1 cellular context compared by ENCODE assay signal in the genomic region with DNA sequence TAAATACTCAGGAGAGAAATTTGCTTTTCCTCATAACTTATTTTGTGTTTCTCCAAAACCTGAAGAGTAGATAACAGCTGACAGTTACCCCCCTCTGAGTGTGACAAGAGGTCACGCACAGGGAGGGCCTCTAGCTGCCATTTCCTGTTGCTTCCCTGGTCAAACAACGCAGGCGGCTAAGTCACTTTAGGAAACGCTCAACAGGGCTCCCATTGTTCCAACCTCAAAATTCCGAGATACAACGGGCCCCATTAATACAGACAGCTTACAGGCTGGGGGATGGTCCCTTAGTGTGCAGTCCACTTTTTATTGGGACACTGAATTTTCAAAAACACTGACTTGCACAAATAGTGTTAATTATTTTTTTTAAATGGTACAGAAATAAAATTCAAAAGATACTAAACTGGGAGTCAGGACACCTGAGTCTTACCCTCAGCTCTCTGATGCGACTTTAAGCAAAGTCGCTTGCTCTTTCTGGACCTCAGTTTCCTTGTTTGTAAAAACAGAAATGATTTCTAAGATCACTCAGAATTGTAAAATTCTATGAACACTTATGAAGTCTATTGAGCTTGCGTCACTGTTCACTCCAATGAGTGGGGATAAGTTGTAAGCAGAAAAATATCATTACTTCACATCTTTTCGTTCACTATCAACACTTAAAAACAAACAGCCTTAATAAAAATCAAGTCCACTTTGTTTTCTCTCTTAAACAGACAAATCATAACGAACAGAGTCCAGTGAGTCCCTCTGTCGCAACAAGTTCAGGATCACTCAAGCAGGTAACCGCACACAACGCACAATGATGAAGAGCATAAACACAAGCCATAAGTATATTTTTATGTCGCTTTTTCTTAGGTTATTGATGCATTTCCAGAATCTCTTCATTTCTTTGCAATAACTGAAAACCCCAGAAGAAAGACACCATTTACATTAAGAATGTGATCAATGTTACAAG.
A peak's percentile ranks its signal among the peaks of the same experiment; 100 is the strongest.
TF ChIP-seq lines count a peak whose summit lies in the region.

No MANE protein-coding gene starts in this region.

TF ChIP-seq in HepG2, 621 proteins besides CTCF, POLR2A, EP300 and RAD21 (continued from another document and continues in another):
- TF ChIP-seq, protein P1, sequence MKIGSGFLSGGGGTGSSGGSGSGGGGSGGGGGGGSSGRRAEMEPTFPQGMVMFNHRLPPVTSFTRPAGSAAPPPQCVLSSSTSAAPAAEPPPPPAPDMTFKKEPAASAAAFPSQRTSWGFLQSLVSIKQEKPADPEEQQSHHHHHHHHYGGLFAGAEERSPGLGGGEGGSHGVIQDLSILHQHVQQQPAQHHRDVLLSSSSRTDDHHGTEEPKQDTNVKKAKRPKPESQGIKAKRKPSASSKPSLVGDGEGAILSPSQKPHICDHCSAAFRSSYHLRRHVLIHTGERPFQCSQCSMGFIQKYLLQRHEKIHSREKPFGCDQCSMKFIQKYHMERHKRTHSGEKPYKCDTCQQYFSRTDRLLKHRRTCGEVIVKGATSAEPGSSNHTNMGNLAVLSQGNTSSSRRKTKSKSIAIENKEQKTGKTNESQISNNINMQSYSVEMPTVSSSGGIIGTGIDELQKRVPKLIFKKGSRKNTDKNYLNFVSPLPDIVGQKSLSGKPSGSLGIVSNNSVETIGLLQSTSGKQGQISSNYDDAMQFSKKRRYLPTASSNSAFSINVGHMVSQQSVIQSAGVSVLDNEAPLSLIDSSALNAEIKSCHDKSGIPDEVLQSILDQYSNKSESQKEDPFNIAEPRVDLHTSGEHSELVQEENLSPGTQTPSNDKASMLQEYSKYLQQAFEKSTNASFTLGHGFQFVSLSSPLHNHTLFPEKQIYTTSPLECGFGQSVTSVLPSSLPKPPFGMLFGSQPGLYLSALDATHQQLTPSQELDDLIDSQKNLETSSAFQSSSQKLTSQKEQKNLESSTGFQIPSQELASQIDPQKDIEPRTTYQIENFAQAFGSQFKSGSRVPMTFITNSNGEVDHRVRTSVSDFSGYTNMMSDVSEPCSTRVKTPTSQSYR (CRISPR knock-in tag; IDR thresholded peaks at IDR 0.05; ENCODE audit: borderline replicate concordance) = peak; percentile 95
- TF ChIP-seq, protein P2, sequence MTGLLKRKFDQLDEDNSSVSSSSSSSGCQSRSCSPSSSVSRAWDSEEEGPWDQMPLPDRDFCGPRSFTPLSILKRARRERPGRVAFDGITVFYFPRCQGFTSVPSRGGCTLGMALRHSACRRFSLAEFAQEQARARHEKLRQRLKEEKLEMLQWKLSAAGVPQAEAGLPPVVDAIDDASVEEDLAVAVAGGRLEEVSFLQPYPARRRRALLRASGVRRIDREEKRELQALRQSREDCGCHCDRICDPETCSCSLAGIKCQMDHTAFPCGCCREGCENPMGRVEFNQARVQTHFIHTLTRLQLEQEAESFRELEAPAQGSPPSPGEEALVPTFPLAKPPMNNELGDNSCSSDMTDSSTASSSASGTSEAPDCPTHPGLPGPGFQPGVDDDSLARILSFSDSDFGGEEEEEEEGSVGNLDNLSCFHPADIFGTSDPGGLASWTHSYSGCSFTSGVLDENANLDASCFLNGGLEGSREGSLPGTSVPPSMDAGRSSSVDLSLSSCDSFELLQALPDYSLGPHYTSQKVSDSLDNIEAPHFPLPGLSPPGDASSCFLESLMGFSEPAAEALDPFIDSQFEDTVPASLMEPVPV (CRISPR knock-in tag; IDR thresholded peaks at IDR 0.05) = no peak
- TF ChIP-seq MEIS1 (CRISPR knock-in tag; IDR thresholded peaks at IDR 0.05; ENCODE audit: borderline replicate concordance) = peak; percentile 87; the same call in 1 of the 2 replicates
- TF ChIP-seq ZNF766 (CRISPR knock-in tag; IDR thresholded peaks at IDR 0.05; ENCODE audit: borderline replicate concordance) = peak; percentile 52; the same call in 1 of the 2 replicates
- TF ChIP-seq, protein P3, sequence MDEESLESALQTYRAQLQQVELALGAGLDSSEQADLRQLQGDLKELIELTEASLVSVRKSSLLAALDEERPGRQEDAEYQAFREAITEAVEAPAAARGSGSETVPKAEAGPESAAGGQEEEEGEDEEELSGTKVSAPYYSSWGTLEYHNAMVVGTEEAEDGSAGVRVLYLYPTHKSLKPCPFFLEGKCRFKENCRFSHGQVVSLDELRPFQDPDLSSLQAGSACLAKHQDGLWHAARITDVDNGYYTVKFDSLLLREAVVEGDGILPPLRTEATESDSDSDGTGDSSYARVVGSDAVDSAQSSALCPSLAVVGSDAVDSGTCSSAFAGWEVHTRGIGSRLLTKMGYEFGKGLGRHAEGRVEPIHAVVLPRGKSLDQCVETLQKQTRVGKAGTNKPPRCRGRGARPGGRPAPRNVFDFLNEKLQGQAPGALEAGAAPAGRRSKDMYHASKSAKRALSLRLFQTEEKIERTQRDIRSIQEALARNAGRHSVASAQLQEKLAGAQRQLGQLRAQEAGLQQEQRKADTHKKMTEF (CRISPR knock-in tag; IDR thresholded peaks at IDR 0.05) = peak; percentile 71
- TF ChIP-seq, protein P4, sequence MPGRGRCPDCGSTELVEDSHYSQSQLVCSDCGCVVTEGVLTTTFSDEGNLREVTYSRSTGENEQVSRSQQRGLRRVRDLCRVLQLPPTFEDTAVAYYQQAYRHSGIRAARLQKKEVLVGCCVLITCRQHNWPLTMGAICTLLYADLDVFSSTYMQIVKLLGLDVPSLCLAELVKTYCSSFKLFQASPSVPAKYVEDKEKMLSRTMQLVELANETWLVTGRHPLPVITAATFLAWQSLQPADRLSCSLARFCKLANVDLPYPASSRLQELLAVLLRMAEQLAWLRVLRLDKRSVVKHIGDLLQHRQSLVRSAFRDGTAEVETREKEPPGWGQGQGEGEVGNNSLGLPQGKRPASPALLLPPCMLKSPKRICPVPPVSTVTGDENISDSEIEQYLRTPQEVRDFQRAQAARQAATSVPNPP (CRISPR knock-in tag; IDR thresholded peaks at IDR 0.05) = peak; percentile 19; the same call in 1 of the 2 replicates
- TF ChIP-seq, protein P5, sequence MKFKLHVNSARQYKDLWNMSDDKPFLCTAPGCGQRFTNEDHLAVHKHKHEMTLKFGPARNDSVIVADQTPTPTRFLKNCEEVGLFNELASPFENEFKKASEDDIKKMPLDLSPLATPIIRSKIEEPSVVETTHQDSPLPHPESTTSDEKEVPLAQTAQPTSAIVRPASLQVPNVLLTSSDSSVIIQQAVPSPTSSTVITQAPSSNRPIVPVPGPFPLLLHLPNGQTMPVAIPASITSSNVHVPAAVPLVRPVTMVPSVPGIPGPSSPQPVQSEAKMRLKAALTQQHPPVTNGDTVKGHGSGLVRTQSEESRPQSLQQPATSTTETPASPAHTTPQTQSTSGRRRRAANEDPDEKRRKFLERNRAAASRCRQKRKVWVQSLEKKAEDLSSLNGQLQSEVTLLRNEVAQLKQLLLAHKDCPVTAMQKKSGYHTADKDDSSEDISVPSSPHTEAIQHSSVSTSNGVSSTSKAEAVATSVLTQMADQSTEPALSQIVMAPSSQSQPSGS (CRISPR knock-in tag; IDR thresholded peaks at IDR 0.05) = no peak
- TF ChIP-seq, protein P6, sequence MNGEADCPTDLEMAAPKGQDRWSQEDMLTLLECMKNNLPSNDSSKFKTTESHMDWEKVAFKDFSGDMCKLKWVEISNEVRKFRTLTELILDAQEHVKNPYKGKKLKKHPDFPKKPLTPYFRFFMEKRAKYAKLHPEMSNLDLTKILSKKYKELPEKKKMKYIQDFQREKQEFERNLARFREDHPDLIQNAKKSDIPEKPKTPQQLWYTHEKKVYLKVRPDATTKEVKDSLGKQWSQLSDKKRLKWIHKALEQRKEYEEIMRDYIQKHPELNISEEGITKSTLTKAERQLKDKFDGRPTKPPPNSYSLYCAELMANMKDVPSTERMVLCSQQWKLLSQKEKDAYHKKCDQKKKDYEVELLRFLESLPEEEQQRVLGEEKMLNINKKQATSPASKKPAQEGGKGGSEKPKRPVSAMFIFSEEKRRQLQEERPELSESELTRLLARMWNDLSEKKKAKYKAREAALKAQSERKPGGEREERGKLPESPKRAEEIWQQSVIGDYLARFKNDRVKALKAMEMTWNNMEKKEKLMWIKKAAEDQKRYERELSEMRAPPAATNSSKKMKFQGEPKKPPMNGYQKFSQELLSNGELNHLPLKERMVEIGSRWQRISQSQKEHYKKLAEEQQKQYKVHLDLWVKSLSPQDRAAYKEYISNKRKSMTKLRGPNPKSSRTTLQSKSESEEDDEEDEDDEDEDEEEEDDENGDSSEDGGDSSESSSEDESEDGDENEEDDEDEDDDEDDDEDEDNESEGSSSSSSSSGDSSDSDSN (CRISPR knock-in tag; IDR thresholded peaks at IDR 0.05) = no peak
- no peak for TF ChIP-seq CREB1 (IDR thresholded peaks at IDR 0.05)
- TF ChIP-seq CREB1 (CRISPR knock-in tag; IDR thresholded peaks at IDR 0.05) = peak; percentile 76
- peak; percentile 82; the same call in 1 of the 2 replicates for TF ChIP-seq KAT7 (CRISPR knock-in tag; IDR thresholded peaks at IDR 0.05; ENCODE audit: borderline replicate concordance)
- TF ChIP-seq CAMTA2 (CRISPR knock-in tag; IDR thresholded peaks at IDR 0.05; ENCODE audit: borderline replicate concordance) = no peak
- peak; percentile 40; the same call in 1 of the 2 replicates for TF ChIP-seq ZMYM4 (CRISPR knock-in tag; IDR thresholded peaks at IDR 0.05)
- peak; percentile 87 for TF ChIP-seq SSRP1 (CRISPR knock-in tag; IDR thresholded peaks at IDR 0.05)
- TF ChIP-seq ZFP90 (CRISPR knock-in tag; IDR thresholded peaks at IDR 0.05; ENCODE audit: borderline replicate concordance) = no peak
- TF ChIP-seq SP2 (CRISPR knock-in tag; IDR thresholded peaks at IDR 0.05) = no peak
- TF ChIP-seq, protein P7, sequence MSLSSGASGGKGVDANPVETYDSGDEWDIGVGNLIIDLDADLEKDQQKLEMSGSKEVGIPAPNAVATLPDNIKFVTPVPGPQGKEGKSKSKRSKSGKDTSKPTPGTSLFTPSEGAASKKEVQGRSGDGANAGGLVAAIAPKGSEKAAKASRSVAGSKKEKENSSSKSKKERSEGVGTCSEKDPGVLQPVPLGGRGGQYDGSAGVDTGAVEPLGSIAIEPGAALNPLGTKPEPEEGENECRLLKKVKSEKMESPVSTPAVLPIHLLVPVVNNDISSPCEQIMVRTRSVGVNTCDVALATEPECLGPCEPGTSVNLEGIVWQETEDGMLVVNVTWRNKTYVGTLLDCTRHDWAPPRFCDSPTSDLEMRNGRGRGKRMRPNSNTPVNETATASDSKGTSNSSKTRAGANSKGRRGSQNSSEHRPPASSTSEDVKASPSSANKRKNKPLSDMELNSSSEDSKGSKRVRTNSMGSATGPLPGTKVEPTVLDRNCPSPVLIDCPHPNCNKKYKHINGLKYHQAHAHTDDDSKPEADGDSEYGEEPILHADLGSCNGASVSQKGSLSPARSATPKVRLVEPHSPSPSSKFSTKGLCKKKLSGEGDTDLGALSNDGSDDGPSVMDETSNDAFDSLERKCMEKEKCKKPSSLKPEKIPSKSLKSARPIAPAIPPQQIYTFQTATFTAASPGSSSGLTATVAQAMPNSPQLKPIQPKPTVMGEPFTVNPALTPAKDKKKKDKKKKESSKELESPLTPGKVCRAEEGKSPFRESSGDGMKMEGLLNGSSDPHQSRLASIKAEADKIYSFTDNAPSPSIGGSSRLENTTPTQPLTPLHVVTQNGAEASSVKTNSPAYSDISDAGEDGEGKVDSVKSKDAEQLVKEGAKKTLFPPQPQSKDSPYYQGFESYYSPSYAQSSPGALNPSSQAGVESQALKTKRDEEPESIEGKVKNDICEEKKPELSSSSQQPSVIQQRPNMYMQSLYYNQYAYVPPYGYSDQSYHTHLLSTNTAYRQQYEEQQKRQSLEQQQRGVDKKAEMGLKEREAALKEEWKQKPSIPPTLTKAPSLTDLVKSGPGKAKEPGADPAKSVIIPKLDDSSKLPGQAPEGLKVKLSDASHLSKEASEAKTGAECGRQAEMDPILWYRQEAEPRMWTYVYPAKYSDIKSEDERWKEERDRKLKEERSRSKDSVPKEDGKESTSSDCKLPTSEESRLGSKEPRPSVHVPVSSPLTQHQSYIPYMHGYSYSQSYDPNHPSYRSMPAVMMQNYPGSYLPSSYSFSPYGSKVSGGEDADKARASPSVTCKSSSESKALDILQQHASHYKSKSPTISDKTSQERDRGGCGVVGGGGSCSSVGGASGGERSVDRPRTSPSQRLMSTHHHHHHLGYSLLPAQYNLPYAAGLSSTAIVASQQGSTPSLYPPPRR (CRISPR knock-in tag; IDR thresholded peaks at IDR 0.05; ENCODE audit: borderline replicate concordance) = peak; percentile 79; the same call in 1 of the 2 replicates
- TF ChIP-seq, protein P8, sequence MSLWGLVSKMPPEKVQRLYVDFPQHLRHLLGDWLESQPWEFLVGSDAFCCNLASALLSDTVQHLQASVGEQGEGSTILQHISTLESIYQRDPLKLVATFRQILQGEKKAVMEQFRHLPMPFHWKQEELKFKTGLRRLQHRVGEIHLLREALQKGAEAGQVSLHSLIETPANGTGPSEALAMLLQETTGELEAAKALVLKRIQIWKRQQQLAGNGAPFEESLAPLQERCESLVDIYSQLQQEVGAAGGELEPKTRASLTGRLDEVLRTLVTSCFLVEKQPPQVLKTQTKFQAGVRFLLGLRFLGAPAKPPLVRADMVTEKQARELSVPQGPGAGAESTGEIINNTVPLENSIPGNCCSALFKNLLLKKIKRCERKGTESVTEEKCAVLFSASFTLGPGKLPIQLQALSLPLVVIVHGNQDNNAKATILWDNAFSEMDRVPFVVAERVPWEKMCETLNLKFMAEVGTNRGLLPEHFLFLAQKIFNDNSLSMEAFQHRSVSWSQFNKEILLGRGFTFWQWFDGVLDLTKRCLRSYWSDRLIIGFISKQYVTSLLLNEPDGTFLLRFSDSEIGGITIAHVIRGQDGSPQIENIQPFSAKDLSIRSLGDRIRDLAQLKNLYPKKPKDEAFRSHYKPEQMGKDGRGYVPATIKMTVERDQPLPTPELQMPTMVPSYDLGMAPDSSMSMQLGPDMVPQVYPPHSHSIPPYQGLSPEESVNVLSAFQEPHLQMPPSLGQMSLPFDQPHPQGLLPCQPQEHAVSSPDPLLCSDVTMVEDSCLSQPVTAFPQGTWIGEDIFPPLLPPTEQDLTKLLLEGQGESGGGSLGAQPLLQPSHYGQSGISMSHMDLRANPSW (CRISPR knock-in tag; IDR thresholded peaks at IDR 0.05; ENCODE audit: borderline replicate concordance) = peak; percentile 47; the same call in 1 of the 2 replicates
- TF ChIP-seq SAFB2 (CRISPR knock-in tag; IDR thresholded peaks at IDR 0.05; ENCODE audit: borderline replicate concordance, low read depth) = no peak
- 0 out of 2 replicates have a peak, but pooled peaks have one; percentile 50 for TF ChIP-seq ZNF775 (CRISPR knock-in tag; IDR thresholded peaks at IDR 0.05; ENCODE audit: borderline replicate concordance)
- TF ChIP-seq IRF2 (CRISPR knock-in tag; IDR thresholded peaks at IDR 0.05) = peak; percentile 31; the same call in 1 of the 2 replicates
- no peak for TF ChIP-seq MLLT10 (CRISPR knock-in tag; IDR thresholded peaks at IDR 0.05)
- no peak for TF ChIP-seq ZFP41 (CRISPR knock-in tag; IDR thresholded peaks at IDR 0.05; ENCODE audit: borderline replicate concordance)
- peak; percentile 98 for TF ChIP-seq SALL1 (CRISPR knock-in tag; IDR thresholded peaks at IDR 0.05)
- TF ChIP-seq, protein P9, sequence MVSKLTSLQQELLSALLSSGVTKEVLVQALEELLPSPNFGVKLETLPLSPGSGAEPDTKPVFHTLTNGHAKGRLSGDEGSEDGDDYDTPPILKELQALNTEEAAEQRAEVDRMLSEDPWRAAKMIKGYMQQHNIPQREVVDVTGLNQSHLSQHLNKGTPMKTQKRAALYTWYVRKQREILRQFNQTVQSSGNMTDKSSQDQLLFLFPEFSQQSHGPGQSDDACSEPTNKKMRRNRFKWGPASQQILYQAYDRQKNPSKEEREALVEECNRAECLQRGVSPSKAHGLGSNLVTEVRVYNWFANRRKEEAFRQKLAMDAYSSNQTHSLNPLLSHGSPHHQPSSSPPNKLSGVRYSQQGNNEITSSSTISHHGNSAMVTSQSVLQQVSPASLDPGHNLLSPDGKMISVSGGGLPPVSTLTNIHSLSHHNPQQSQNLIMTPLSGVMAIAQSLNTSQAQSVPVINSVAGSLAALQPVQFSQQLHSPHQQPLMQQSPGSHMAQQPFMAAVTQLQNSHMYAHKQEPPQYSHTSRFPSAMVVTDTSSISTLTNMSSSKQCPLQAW (CRISPR knock-in tag; IDR thresholded peaks at IDR 0.05) = peak; percentile 30
- TF ChIP-seq ZSCAN9 (CRISPR knock-in tag; IDR thresholded peaks at IDR 0.05; ENCODE audit: borderline replicate concordance) = no peak
- no peak for TF ChIP-seq CHCHD3 (CRISPR knock-in tag; IDR thresholded peaks at IDR 0.05)
- no peak for TF ChIP-seq STAG1 (CRISPR knock-in tag; IDR thresholded peaks at IDR 0.05)
